16 cellular contexts compared by ENCODE assay signal in the genomic region with DNA sequence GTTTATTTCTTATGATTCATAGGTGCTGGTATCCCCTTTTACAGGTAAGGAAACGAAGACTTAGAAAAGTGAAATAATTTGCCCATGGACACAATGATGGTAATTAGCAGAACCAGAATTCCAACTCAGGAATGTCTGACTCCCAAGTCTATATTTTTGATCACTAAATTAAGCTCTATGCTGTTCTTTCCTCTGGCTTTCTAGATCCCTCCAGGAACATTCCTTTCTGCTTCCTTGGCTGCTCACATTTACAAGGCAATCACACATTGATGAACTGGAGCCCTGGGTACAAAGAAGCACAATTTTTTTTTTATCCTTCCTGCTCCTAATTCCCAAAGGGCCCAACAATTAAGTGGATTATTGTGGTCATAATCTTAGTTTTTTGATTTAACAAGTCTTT.
"Had no signal": no experiment of that assay in that cellular context is flagged by ENCODE, and none has a peak within 500 bp of the region (broad histone marks: within the 10 kb centered on the region; RNA-seq: fewer than 3 reads in every experiment).

No MANE protein-coding gene starts in this region.

- ATAC-seq: activated T-cell treated with anti-CD3 and anti-CD28 coated beads, Interleukin-2, amount 50 U/mL, for 72 hours; heart right ventricle; natural killer cell; right cardiac atrium; stimulated activated naive B cell treated with anti-CD40 and anti-IgM and Interleukin-4, amounts not matched to agents 10 μg/mL and 1 μg/mL and 100 μg/mL, for 72 hours; T-cell had no signal

- H3K4me1 ChIP-seq: upper lobe of left lung had no signal

- H3K4me3 ChIP-seq: heart right ventricle, lung, spleen, upper lobe of left lung had no signal

- H3K9me3 ChIP-seq: heart right ventricle, spleen, upper lobe of left lung had no signal

- H3K4me1 Mint-ChIP-seq: natural killer cell had no signal

- H3K36me3 ChIP-seq: heart right ventricle, spleen, upper lobe of left lung had no signal

- H3K27me3 ChIP-seq: heart right ventricle, spleen, upper lobe of left lung had no signal

- H3K27ac Mint-ChIP-seq: activated CD4-positive, alpha-beta memory T cell treated with anti-CD3 and anti-CD28 coated beads for 36 hours; activated naive CD8-positive, alpha-beta T cell treated with anti-CD3 and anti-CD28 coated beads, Interleukin-2, amount 10 ng/mL, durations not matched to agents 7 days and 5 days; activated T-cell treated with anti-CD3 and anti-CD28 coated beads, Interleukin-2, amount 50 U/mL, for 72 hours; natural killer cell; stimulated activated naive B cell treated with anti-CD40 and anti-IgM and Interleukin-4, amounts not matched to agents 10 μg/mL and 1 μg/mL and 100 μg/mL, for 72 hours; T-cell had no signal

- DNase-seq: activated CD4-positive, alpha-beta memory T cell treated with anti-CD3 and anti-CD28 coated beads for 36 hours; activated naive CD8-positive, alpha-beta T cell treated with anti-CD3 and anti-CD28 coated beads, Interleukin-2, amount 10 ng/mL, durations not matched to agents 7 days and 5 days; activated T-cell treated with anti-CD3 and anti-CD28 coated beads, Interleukin-2, amount 50 U/mL, for 72 hours; aorta; heart right ventricle; kidney; natural killer cell; right cardiac atrium; spleen; stimulated activated CD4-positive, alpha-beta T cell treated with anti-CD3 and anti-CD28 coated beads, Interleukin-1b, Interleukin-23, amount 100 ng/mL, for 48 hours; stimulated activated naive B cell treated with anti-CD40 and anti-IgM and Interleukin-4, amounts not matched to agents 10 μg/mL and 1 μg/mL and 100 μg/mL, for 72 hours; substantia nigra; T-cell; upper lobe of left lung had no signal

- H3K27ac ChIP-seq: heart right ventricle, spleen, upper lobe of left lung, VCaP had no signal

- H3K36me3 Mint-ChIP-seq: activated CD4-positive, alpha-beta memory T cell treated with anti-CD3 and anti-CD28 coated beads for 36 hours; activated naive CD8-positive, alpha-beta T cell treated with anti-CD3 and anti-CD28 coated beads, Interleukin-2, amount 10 ng/mL, durations not matched to agents 7 days and 5 days; natural killer cell; T-cell had no signal

- H3K9me3 Mint-ChIP-seq: activated CD4-positive, alpha-beta memory T cell treated with anti-CD3 and anti-CD28 coated beads for 36 hours; activated naive CD8-positive, alpha-beta T cell treated with anti-CD3 and anti-CD28 coated beads, Interleukin-2, amount 10 ng/mL, durations not matched to agents 7 days and 5 days; activated T-cell treated with anti-CD3 and anti-CD28 coated beads, Interleukin-2, amount 50 U/mL, for 72 hours; natural killer cell; stimulated activated naive B cell treated with anti-CD40 and anti-IgM and Interleukin-4, amounts not matched to agents 10 μg/mL and 1 μg/mL and 100 μg/mL, for 72 hours; T-cell had no signal

- H3K27me3 Mint-ChIP-seq: activated CD4-positive, alpha-beta memory T cell treated with anti-CD3 and anti-CD28 coated beads for 36 hours; activated naive CD8-positive, alpha-beta T cell treated with anti-CD3 and anti-CD28 coated beads, Interleukin-2, amount 10 ng/mL, durations not matched to agents 7 days and 5 days; T-cell had no signal

- H3K4me3 Mint-ChIP-seq: activated CD4-positive, alpha-beta memory T cell treated with anti-CD3 and anti-CD28 coated beads for 36 hours; activated naive CD8-positive, alpha-beta T cell treated with anti-CD3 and anti-CD28 coated beads, Interleukin-2, amount 10 ng/mL, durations not matched to agents 7 days and 5 days; activated T-cell treated with anti-CD3 and anti-CD28 coated beads, Interleukin-2, amount 50 U/mL, for 72 hours; natural killer cell; stimulated activated naive B cell treated with anti-CD40 and anti-IgM and Interleukin-4, amounts not matched to agents 10 μg/mL and 1 μg/mL and 100 μg/mL, for 72 hours; T-cell had no signal
